ENCODE assay signal across 1 cellular context in genomic region chr2:112254466-112255240, GRCh38.
TF ChIP-seq lines count a peak whose summit lies in the region.

Gene ZC3H8, minus strand, starts transcription at chr2:112255042. Its CDS starts 61 bp downstream, at chr2:112254981.

TF ChIP-seq in HEK293, 187 proteins besides CTCF, POLR2A, EP300 and RAD21 (continued from another document and continues in another):
- TF ChIP-seq BCL6B (tag by site-specific recombination; IDR thresholded peaks at IDR 0.05) (no peak), RBAK (tag by site-specific recombination; IDR thresholded peaks at IDR 0.05) (no peak), ZNF645 (tag by site-specific recombination; IDR thresholded peaks at IDR 0.05) (no peak), ZNF571 (tag by site-specific recombination; IDR thresholded peaks at IDR 0.05) (no peak), ZNF692 (tag by site-specific recombination; IDR thresholded peaks at IDR 0.05) (peak; percentile 56; the same call in 1 of the 2 replicates), GLI2 (tag by site-specific recombination; IDR thresholded peaks at IDR 0.05; ENCODE audit: borderline replicate concordance, low read depth) (no peak), PRDM2 (tag by site-specific recombination; IDR thresholded peaks at IDR 0.05; ENCODE audit: borderline replicate concordance) (no peak), ZBTB8A (tag by site-specific recombination; IDR thresholded peaks at IDR 0.05) (peak; percentile 68), ZFP69B (tag by site-specific recombination; IDR thresholded peaks at IDR 0.05) (no peak), ZNF18 (tag by site-specific recombination; IDR thresholded peaks at IDR 0.05) (no peak), TCF7L2 (IDR thresholded peaks at IDR 0.05; ENCODE audit: borderline replicate concordance, low read depth, low read length) (no peak), ZNF24 (tag by site-specific recombination; IDR thresholded peaks at IDR 0.05) (no peak), ZNF544 (tag by site-specific recombination; IDR thresholded peaks at IDR 0.05) (no peak), HIC1 (tag by site-specific recombination; IDR thresholded peaks at IDR 0.05) (no peak), HOXC10 (CRISPR knock-in tag; IDR thresholded peaks at IDR 0.05) (0 out of 2 replicates have a peak, but pooled peaks have one; percentile 53), ZNF426 (tag by site-specific recombination; IDR thresholded peaks at IDR 0.05) (no peak; the same call in 1 of the 2 replicates), ZBTB11 (tag by site-specific recombination; conservative IDR thresholded peaks at IDR 0.05; ENCODE audit: low read depth) (peak; percentile 87), TSHZ1 (tag by site-specific recombination; IDR thresholded peaks at IDR 0.05; ENCODE audit: borderline replicate concordance) (no peak), ZNF843 (tag by site-specific recombination; IDR thresholded peaks at IDR 0.05) (0 out of 2 replicates have a peak, but pooled peaks have one; percentile 9), OSR2 (tag by site-specific recombination; IDR thresholded peaks at IDR 0.05) (no peak), ZFP41 (tag by site-specific recombination; IDR thresholded peaks at IDR 0.05; ENCODE audit: borderline replicate concordance) (no peak), PRDM10 (tag by site-specific recombination; IDR thresholded peaks at IDR 0.05) (no peak), ZNF654 (tag by site-specific recombination; IDR thresholded peaks at IDR 0.05; ENCODE audit: low read depth) (no peak)
